Comparison of ENCODE assay signal across 9 cellular contexts in genomic region chr10:5779753-5780152, GRCh38.
"Had no signal": no experiment of that assay in that cellular context is flagged by ENCODE, and none has a peak within 500 bp of the region (broad histone marks: within the 10 kb centered on the region; RNA-seq: fewer than 3 reads in every experiment).

No MANE protein-coding gene starts in this region.

- H3K4me3 Mint-ChIP-seq: activated naive CD4-positive, alpha-beta T cell treated with anti-CD3 and anti-CD28 coated beads for 36 hours; activated T-helper 17 cell treated with anti-CD3 and anti-CD28 coated beads, Interleukin-2, amount 50 U/mL, for 72 hours; naive B cell had no signal

- H3K27ac Mint-ChIP-seq: activated naive CD4-positive, alpha-beta T cell treated with anti-CD3 and anti-CD28 coated beads for 36 hours; activated T-helper 17 cell treated with anti-CD3 and anti-CD28 coated beads, Interleukin-2, amount 50 U/mL, for 72 hours had no signal

- H3K27me3 Mint-ChIP-seq: activated T-helper 17 cell treated with anti-CD3 and anti-CD28 coated beads, Interleukin-2, amount 50 U/mL, for 72 hours; naive B cell had no signal

- ATAC-seq: activated T-helper 17 cell treated with anti-CD3 and anti-CD28 coated beads, Interleukin-2, amount 50 U/mL, for 72 hours; gastroesophageal sphincter had no signal

- H3K9me3 Mint-ChIP-seq: activated T-helper 17 cell treated with anti-CD3 and anti-CD28 coated beads, Interleukin-2, amount 50 U/mL, for 72 hours had no signal

- DNase-seq: activated CD4-positive, alpha-beta T cell treated with anti-CD3 and anti-CD28 coated beads for 48 hours; activated naive CD4-positive, alpha-beta T cell treated with anti-CD3 and anti-CD28 coated beads for 36 hours; activated T-cell treated with anti-CD3 and anti-CD28 coated beads for 4 hours; effector CD4-positive, alpha-beta T cell; naive B cell; stimulated activated CD4-positive, alpha-beta T cell treated with anti-CD3 and anti-CD28 coated beads, Interleukin-4, amount 100 ng/mL, for 24 hours; thyroid gland had no signal
